In the genomic region with DNA sequence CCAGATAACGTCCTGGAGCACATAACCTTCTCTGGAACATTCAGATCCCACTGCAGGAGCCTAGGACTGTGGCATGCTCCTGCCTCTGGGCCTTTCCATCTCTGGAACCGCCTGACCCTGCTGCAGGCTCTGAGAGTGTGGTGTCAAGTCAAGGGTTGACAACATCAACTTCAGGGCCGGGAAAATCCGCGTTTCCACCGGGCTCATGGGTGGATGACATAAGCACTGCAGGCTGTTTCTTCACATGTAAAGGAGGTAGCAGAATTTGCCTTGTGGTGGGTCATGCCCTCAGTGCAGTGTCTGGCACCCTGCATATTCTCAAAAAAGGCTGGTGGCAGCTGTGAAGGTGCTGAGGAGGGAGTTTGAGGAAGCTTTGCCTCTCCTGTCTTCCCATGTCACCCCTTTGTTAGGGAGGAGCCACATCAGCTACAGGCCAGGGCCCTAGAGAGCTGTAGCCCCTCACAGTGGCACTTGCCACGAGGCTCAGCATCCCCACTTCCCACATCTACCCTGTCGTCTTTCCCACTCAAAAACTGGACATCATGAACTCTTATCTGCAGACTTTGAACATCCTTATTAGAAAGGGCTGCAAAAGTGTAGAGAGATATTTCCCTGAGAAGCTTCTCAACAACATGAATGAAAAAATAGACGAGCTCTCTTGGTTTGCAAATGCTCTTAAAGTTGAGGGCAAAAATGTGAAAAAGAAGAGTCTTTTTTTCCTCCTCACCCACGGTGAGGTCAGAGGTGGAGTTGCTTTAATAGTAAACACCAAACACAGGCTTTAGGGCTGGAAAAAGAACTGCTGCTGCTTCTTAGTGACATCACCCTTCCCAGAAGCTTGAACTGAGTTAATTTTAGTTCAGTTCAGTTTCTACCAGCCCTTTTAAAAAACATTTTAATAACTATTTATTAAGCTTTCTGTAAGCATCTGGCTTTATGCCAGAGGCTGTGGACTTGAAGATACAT, we compare ENCODE assay signal across 1 cellular context.
TF ChIP-seq lines count a peak whose summit lies in the region.

No MANE protein-coding gene starts in this region.

TF ChIP-seq in WTC11, 78 proteins besides CTCF, POLR2A, EP300 and RAD21 (continued from another document):
- TF ChIP-seq FOXK1 (CRISPR knock-in tag; IDR thresholded peaks at IDR 0.05), result no peak
- TF ChIP-seq, protein P1, sequence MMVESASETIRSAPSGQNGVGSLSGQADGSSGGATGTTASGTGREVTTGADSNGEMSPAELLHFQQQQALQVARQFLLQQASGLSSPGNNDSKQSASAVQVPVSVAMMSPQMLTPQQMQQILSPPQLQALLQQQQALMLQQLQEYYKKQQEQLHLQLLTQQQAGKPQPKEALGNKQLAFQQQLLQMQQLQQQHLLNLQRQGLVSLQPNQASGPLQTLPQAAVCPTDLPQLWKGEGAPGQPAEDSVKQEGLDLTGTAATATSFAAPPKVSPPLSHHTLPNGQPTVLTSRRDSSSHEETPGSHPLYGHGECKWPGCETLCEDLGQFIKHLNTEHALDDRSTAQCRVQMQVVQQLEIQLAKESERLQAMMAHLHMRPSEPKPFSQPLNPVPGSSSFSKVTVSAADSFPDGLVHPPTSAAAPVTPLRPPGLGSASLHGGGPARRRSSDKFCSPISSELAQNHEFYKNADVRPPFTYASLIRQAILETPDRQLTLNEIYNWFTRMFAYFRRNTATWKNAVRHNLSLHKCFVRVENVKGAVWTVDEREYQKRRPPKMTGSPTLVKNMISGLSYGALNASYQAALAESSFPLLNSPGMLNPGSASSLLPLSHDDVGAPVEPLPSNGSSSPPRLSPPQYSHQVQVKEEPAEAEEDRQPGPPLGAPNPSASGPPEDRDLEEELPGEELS (CRISPR knock-in tag; IDR thresholded peaks at IDR 0.05), result no peak
- TF ChIP-seq, protein P2, sequence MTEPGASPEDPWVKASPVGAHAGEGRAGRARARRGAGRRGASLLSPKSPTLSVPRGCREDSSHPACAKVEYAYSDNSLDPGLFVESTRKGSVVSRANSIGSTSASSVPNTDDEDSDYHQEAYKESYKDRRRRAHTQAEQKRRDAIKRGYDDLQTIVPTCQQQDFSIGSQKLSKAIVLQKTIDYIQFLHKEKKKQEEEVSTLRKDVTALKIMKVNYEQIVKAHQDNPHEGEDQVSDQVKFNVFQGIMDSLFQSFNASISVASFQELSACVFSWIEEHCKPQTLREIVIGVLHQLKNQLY (CRISPR knock-in tag; IDR thresholded peaks at IDR 0.05), result no peak
- no peak for TF ChIP-seq SP1 (CRISPR knock-in tag; conservative IDR thresholded peaks at IDR 0.05)
TF ChIP-seq in WTC11: peak in this region for 0.
